In genomic region chr10:101889256-101890210, GRCh38 we compare ENCODE assay signal across 7 cellular contexts. TPM values are rescaled to one million over a fixed set of nuclear protein-coding genes. Genes with fewer than 3 reads are reported as not detected.
DNase-seq lines count a peak whose midpoint lies in the region; ATAC-seq and TF ChIP-seq lines count a peak whose summit lies in the region.

No MANE protein-coding gene starts in this region.

- intact Hi-C loops in Panc1 (cut with micrococcal nuclease; ENCODE audit: unreplicated experiment), result loop anchor here (2.0 to 5.0 kb wide), 3 partner anchors 49 to 123 kb away; no protein-coding TSS in a partner anchor

- POLR2A ChIA-PET in Panc1 (lab: Charles Lee), result no interaction called here

- no peak overlapping the region for H3K27ac ChIP-seq in Panc1 (ENCODE audit: low read length)

- in situ Hi-C loops in Panc1 (cut with HindIII; ENCODE audit: low pct_unique_long_range_greater_than_20kb, low sequenced_read_pairs), result no loop called here

- no peaks in the 10 kb centered on the region for H3K27me3 ChIP-seq in Panc1 (ENCODE audit: control insufficient read depth, insufficient read depth, low read length)

- TF ChIP-seq CTCF in GM12801 (IDR thresholded peaks at IDR 0.05; ENCODE audit: extremely low read depth, insufficient read length) (peak; percentile 63), Panc1 (IDR thresholded peaks at IDR 0.05) (peak; percentile 96)

- CTCF ChIA-PET in Panc1 (lab: Charles Lee), result interaction anchor here (0.5 to 2.3 kb wide), 10 partner anchors 18 to 283 kb away, joined by 3 to 12 read pairs (median 3); no protein-coding TSS in a partner anchor

- H3K36me3 ChIP-seq in Panc1 (ENCODE audit: control insufficient read depth, insufficient read depth, low read length), result no peaks in the 10 kb centered on the region

- no TSS peak for BruUV-seq in Panc1 (replicated peaks; lab: Mats Ljungman, UMichigan)

- no peaks in the 10 kb centered on the region; the same call in 1 of the 2 replicates for H3K4me1 ChIP-seq in Panc1 (ENCODE audit: control insufficient read depth, insufficient read depth, low read length)

- no peaks in the 10 kb centered on the region for H3K9me3 ChIP-seq in Panc1 (ENCODE audit: control insufficient read depth, insufficient read depth, low read depth, low read length)

- peak; percentile 94 for ATAC-seq in Panc1

- H3K4me3 ChIP-seq in Panc1 (ENCODE audit: low read depth in 2 of 2, low read length in 2 of 2), result no peak overlapping the region

- DNase-seq in HT-29 (ENCODE audit: low spot score), result peak; percentile 86
- DNase-seq in Panc1 (ENCODE audit: low read depth, low spot score), result peak; percentile 53
- peak; percentile 79 to 84 for DNase-seq in activated T-cell treated with anti-CD3 and anti-CD28 coated beads, Interleukin-2, amount 50 U/mL, for 48 hours
- peak; percentile 88 for DNase-seq in fibroblast of peridontal ligament (ENCODE audit: extremely low read depth)
- DNase-seq in nucleus accumbens (lab: John Stamatoyannopoulos, UW), result peak in 49 of 56 donors; percentile 6 to 89 (median 49)
- peak; percentile 95 for DNase-seq in superior temporal gyrus (ENCODE audit: extremely low spot score)

RNA-seq across cellular contexts. Expression of gene KCNIP2, which starts 45.9 kb away (rescaled TPM):
- 1.2 and 1.9 TPM in 2 replicates for total RNA-seq in HT-29 (2014; rRNA removed; shearing (Covaris generic))
- 4.3 TPM for total RNA-seq in Panc1 (2021; ENCODE audit: unreplicated experiment)
- polyA plus RNA-seq in Panc1 (2012; ENCODE audit: insufficient read length), result 2.7 TPM
